ENCODE assay signal across 24 cellular contexts in genomic region chr3:175355801-175356335, GRCh38.
"Had no signal": no experiment of that assay in that cellular context is flagged by ENCODE, and none has a peak within 500 bp of the region (broad histone marks: within the 10 kb centered on the region; RNA-seq: fewer than 3 reads in every experiment).

No MANE protein-coding gene starts in this region.

- H3K27ac ChIP-seq: colonic mucosa had no signal

- H3K27me3 Mint-ChIP-seq: activated B cell treated with CpG ODN at 0.5 μM for 24 hours; activated CD4-positive, alpha-beta T cell treated with anti-CD3 and anti-CD28 coated beads, Interleukin-2, amount 10 ng/mL, durations not matched to agents 24 days and 14 days; activated naive CD8-positive, alpha-beta T cell; activated T-helper 17 cell treated with anti-CD3 and anti-CD28 coated beads, Interleukin-2, amount 50 U/mL, for 72 hours had no signal

- H3K4me3 ChIP-seq: colonic mucosa had no signal

- H3K4me3 Mint-ChIP-seq: activated B cell treated with CpG ODN at 0.5 μM for 24 hours; activated CD4-positive, alpha-beta T cell treated with anti-CD3 and anti-CD28 coated beads, Interleukin-2, amount 10 ng/mL, durations not matched to agents 24 days and 14 days; activated naive CD4-positive, alpha-beta T cell treated with anti-CD3 and anti-CD28 coated beads for 36 hours; activated naive CD8-positive, alpha-beta T cell; activated T-helper 17 cell treated with anti-CD3 and anti-CD28 coated beads, Interleukin-2, amount 50 U/mL, for 72 hours; T-helper 1 cell treated with Interleukin-12 subunit alpha and Interleukin-12 subunit beta and Interleukin-4 antibody, amounts not matched to agents 30 μg/mL and 1 μg/mL, for 36 hours had no signal

- ATAC-seq: activated T-helper 17 cell treated with anti-CD3 and anti-CD28 coated beads, Interleukin-2, amount 50 U/mL, for 72 hours; Panc1 had no signal

- H3K27ac Mint-ChIP-seq: activated B cell treated with CpG ODN at 0.5 μM for 24 hours; activated CD4-positive, alpha-beta T cell treated with anti-CD3 and anti-CD28 coated beads, Interleukin-2, amount 10 ng/mL, durations not matched to agents 24 days and 14 days; activated naive CD4-positive, alpha-beta T cell treated with anti-CD3 and anti-CD28 coated beads for 36 hours; activated naive CD8-positive, alpha-beta T cell; activated T-helper 17 cell treated with anti-CD3 and anti-CD28 coated beads, Interleukin-2, amount 50 U/mL, for 72 hours; T-helper 1 cell treated with Interleukin-12 subunit alpha and Interleukin-12 subunit beta and Interleukin-4 antibody, amounts not matched to agents 30 μg/mL and 1 μg/mL, for 36 hours had no signal

- H3K4me1 ChIP-seq: colonic mucosa had no signal

- DNase-seq: activated B cell treated with CpG ODN at 0.5 μM for 24 hours; activated CD4-positive, alpha-beta T cell treated with anti-CD3 and anti-CD28 coated beads for 1 hour; activated CD4-positive, alpha-beta T cell treated with anti-CD3 and anti-CD28 coated beads, Interleukin-2, amount 10 ng/mL, durations not matched to agents 24 days and 14 days; activated CD4-positive, alpha-beta T cell treated with anti-CD3 and anti-CD28 coated beads, Interleukin-2, amount 50 U/mL, for 48 hours; activated gamma-delta T cell; activated naive CD4-positive, alpha-beta T cell treated with anti-CD3 and anti-CD28 coated beads for 36 hours; activated T-cell treated with anti-CD3 and anti-CD28 coated beads for 4 hours; activated T-cell treated with anti-CD3 and anti-CD28 coated beads, Interleukin-2, amount 50 U/mL, for 48 hours; caudate nucleus; colonic mucosa; NCI-H1048; NCI-H1417; NCI-H2029; NCI-H2107; NCI-H2171 treated with DMSO at 0.1 percent for 48 hours; NCI-H226; NCI-H526; NCI-H774; OCI-M1; SHP77 had no signal

- H3K4me1 Mint-ChIP-seq: activated B cell treated with CpG ODN at 0.5 μM for 24 hours; activated CD4-positive, alpha-beta T cell treated with anti-CD3 and anti-CD28 coated beads, Interleukin-2, amount 10 ng/mL, durations not matched to agents 24 days and 14 days; activated T-helper 17 cell treated with anti-CD3 and anti-CD28 coated beads, Interleukin-2, amount 50 U/mL, for 72 hours had no signal

- H3K36me3 Mint-ChIP-seq: activated naive CD8-positive, alpha-beta T cell had no signal

- H3K36me3 ChIP-seq: colonic mucosa had no signal

- H3K9me3 Mint-ChIP-seq: activated B cell treated with CpG ODN at 0.5 μM for 24 hours; activated CD4-positive, alpha-beta T cell treated with anti-CD3 and anti-CD28 coated beads, Interleukin-2, amount 10 ng/mL, durations not matched to agents 24 days and 14 days; T-helper 1 cell treated with Interleukin-12 subunit alpha and Interleukin-12 subunit beta and Interleukin-4 antibody, amounts not matched to agents 30 μg/mL and 1 μg/mL, for 36 hours had no signal

- H3K9me3 ChIP-seq: colonic mucosa had no signal

- H3K27me3 ChIP-seq: colonic mucosa had no signal
